ENCODE assay signal across 11 cellular contexts in the genomic region with DNA sequence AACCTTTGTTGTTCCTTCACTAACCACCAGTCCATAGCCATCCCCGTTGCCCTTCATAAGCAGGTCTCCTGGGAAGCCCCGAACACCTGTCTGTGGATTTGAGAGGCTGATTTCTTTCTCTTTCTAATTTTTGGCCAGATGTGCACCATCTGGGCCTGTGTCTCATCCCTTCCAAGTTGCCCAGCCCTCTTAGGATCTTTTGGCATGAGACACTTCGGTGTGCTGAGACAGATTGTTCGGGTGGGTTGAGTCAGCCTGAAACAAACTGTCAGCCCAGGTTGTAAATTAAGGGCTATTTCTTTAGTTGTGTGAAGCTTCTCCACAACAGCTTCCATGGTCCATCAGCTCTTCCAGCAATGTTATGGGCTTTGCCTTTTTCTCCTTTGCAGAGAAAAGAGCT. TPM values are rescaled to one million over a fixed set of nuclear protein-coding genes. Genes with fewer than 3 reads are reported as not detected.
DNase-seq lines count a peak whose midpoint lies in the region; ATAC-seq and TF ChIP-seq lines count a peak whose summit lies in the region.
"Had no signal": no experiment of that assay in that cellular context is flagged by ENCODE, and none has a peak within 500 bp of the region (broad histone marks: within the 10 kb centered on the region; RNA-seq: fewer than 3 reads in every experiment).

No MANE protein-coding gene starts in this region.

- H3K36me3 Mint-ChIP-seq in endothelial cell (ENCODE audit: low read depth, unreplicated experiment), result no peaks in the 10 kb centered on the region
- H3K36me3 Mint-ChIP-seq in stimulated activated effector memory CD8-positive, alpha-beta T cell treated with anti-CD3 and anti-CD28 coated beads, Interleukin-12 subunit alpha, Interleukin-12 subunit beta, amount 100 ng/mL, for 72 hours, result peaks cover 19% of the 10 kb centered on the region

- DNase-seq in activated effector memory CD4-positive, alpha-beta T cell treated with anti-CD3 and anti-CD28 coated beads, Interleukin-2, amount 50 U/mL, for 16 hours, result peak; percentile 43
- DNase-seq in activated effector memory CD4-positive, alpha-beta T cell treated with Interleukin-2 at 50 U/mL for 16 hours, result no peak
- peak; percentile 87 for DNase-seq in NCI-H2171 (lab: John Stamatoyannopoulos, UW)
- no peak for DNase-seq in endothelial cell (ENCODE audit: low spot score)
- no peak for DNase-seq in stimulated activated effector memory CD8-positive, alpha-beta T cell treated with anti-CD3 and anti-CD28 coated beads, Interleukin-12 subunit alpha, Interleukin-12 subunit beta, amount 100 ng/mL, for 72 hours (ENCODE audit: low spot score in 2 of 2)
- DNase-seq in stimulated activated CD8-positive, alpha-beta memory T cell treated with anti-CD3 and anti-CD28 coated beads, Interleukin-4, amount 100 ng/mL, for 48 hours, result no peak
- no peak for DNase-seq in GDM1 (lab: John Stamatoyannopoulos, UW)
- DNase-seq: activated naive CD4-positive, alpha-beta T cell; caudate nucleus; NCI-H2081 had no signal

- no peak overlapping the region for H3K27ac Mint-ChIP-seq in endothelial cell (ENCODE audit: unreplicated experiment)
- H3K27ac Mint-ChIP-seq in stimulated activated effector memory CD8-positive, alpha-beta T cell treated with anti-CD3 and anti-CD28 coated beads, Interleukin-12 subunit alpha, Interleukin-12 subunit beta, amount 100 ng/mL, for 72 hours, result peak overlapping the region; percentile 85

- H3K4me1 Mint-ChIP-seq in endothelial cell (ENCODE audit: unreplicated experiment), result peaks cover 7% of the 10 kb centered on the region
- H3K4me1 Mint-ChIP-seq in stimulated activated effector memory CD8-positive, alpha-beta T cell treated with anti-CD3 and anti-CD28 coated beads, Interleukin-12 subunit alpha, Interleukin-12 subunit beta, amount 100 ng/mL, for 72 hours, result peaks cover 27% of the 10 kb centered on the region

- no peak for ATAC-seq in stimulated activated effector memory CD8-positive, alpha-beta T cell treated with anti-CD3 and anti-CD28 coated beads, Interleukin-12 subunit alpha, Interleukin-12 subunit beta, amount 100 ng/mL, for 72 hours
- no peak for ATAC-seq in GM21529 (IDR thresholded peaks at IDR 0.05; ENCODE audit: unreplicated experiment)

- H3K9me3 Mint-ChIP-seq in endothelial cell (ENCODE audit: unreplicated experiment), result no peaks in the 10 kb centered on the region
- H3K9me3 Mint-ChIP-seq in stimulated activated effector memory CD8-positive, alpha-beta T cell treated with anti-CD3 and anti-CD28 coated beads, Interleukin-12 subunit alpha, Interleukin-12 subunit beta, amount 100 ng/mL, for 72 hours, result no peaks in the 10 kb centered on the region

- H3K27me3 Mint-ChIP-seq in endothelial cell (ENCODE audit: unreplicated experiment), result peaks cover 7% of the 10 kb centered on the region

- H3K4me3 Mint-ChIP-seq in endothelial cell (ENCODE audit: unreplicated experiment), result peak overlapping the region; percentile 89
- peak overlapping the region; percentile 84 for H3K4me3 Mint-ChIP-seq in stimulated activated effector memory CD8-positive, alpha-beta T cell treated with anti-CD3 and anti-CD28 coated beads, Interleukin-12 subunit alpha, Interleukin-12 subunit beta, amount 100 ng/mL, for 72 hours

- TF ChIP-seq CTCF in endothelial cell (IDR thresholded peaks at IDR 0.05; ENCODE audit: unreplicated experiment), result no peak

RNA-seq across cellular contexts. Expression of a gene that starts 1.4 kb away (rescaled TPM):
- total RNA-seq in endothelial cell (ENCODE audit: unreplicated experiment), result 57.0 TPM

Comparison
In these comparisons a context has a peak if more than half of its experiments do, and no peak if none do; other contexts are left out.
1. DNase-seq: peak in activated effector memory CD4-positive, alpha-beta T cell treated with anti-CD3 and anti-CD28 coated beads, Interleukin-2, amount 50 U/mL, for 16 hours (single experiment) and NCI-H2171 (single experiment); none in activated effector memory CD4-positive, alpha-beta T cell treated with Interleukin-2 at 50 U/mL for 16 hours (single experiment), endothelial cell (single experiment), stimulated activated effector memory CD8-positive, alpha-beta T cell treated with anti-CD3 and anti-CD28 coated beads, Interleukin-12 subunit alpha, Interleukin-12 subunit beta, amount 100 ng/mL, for 72 hours (0 of 2), stimulated activated CD8-positive, alpha-beta memory T cell treated with anti-CD3 and anti-CD28 coated beads, Interleukin-4, amount 100 ng/mL, for 48 hours (single experiment) and GDM1 (single experiment).